In genomic region chr10:119477444-119477843, GRCh38 we compare ENCODE assay signal across 10 cellular contexts.
DNase-seq lines count a peak whose midpoint lies in the region; ATAC-seq and TF ChIP-seq lines count a peak whose summit lies in the region.
"Had no signal": no experiment of that assay in that cellular context is flagged by ENCODE, and none has a peak within 500 bp of the region (broad histone marks: within the 10 kb centered on the region; RNA-seq: fewer than 3 reads in every experiment).

No MANE protein-coding gene starts in this region.

- H3K9me3 ChIP-seq in transverse colon, result no peaks in the 10 kb centered on the region

- POLR2A ChIA-PET in activated B cell treated with CpG ODN at 0.5 μM for 24 hours (lab: Charles Lee), result interaction anchor here (0.6 to 2.6 kb wide), 15 partner anchors 8 to 270 kb away, joined by 3 to 22 read pairs (median 10); partner anchors contain the start of gene GRK5

- DNase-seq in GM20000 (ENCODE audit: low spot score), result peak; percentile 42
- no peak for DNase-seq in activated B cell treated with CpG ODN at 0.5 μM for 24 hours
- DNase-seq in NK-92 (lab: John Stamatoyannopoulos, UW; ENCODE audit: unreplicated experiment), result no peak
- DNase-seq in globus pallidus (ENCODE audit: low spot score), result no peak
- no peak for DNase-seq in transverse colon
- no peak for DNase-seq in stimulated activated CD4-positive, alpha-beta T cell treated with anti-CD3 and anti-CD28 coated beads, Interleukin-12 subunit alpha, Interleukin-12 subunit beta, amount 100 ng/mL, for 4 hours
- DNase-seq: NCI-H1436, SHP77 had no signal

- no peaks in the 10 kb centered on the region for H3K36me3 Mint-ChIP-seq in activated B cell treated with CpG ODN at 0.5 μM for 24 hours (ENCODE audit: low read depth)

- H3K4me3 Mint-ChIP-seq in activated B cell treated with CpG ODN at 0.5 μM for 24 hours, result peak overlapping the region; percentile 68

- TF ChIP-seq CTCF in GM20000 (IDR thresholded peaks at IDR 0.05; ENCODE audit: extremely low read depth, missing control alignments) (no peak), activated B cell treated with CpG ODN at 0.5 μM for 24 hours (IDR thresholded peaks at IDR 0.05) (no peak), transverse colon (IDR thresholded peaks at IDR 0.05) (no peak)

- H3K4me1 Mint-ChIP-seq in activated B cell treated with CpG ODN at 0.5 μM for 24 hours, result peaks cover 40% of the 10 kb centered on the region

- peak overlapping the region; percentile 93 for H3K27ac Mint-ChIP-seq in activated B cell treated with CpG ODN at 0.5 μM for 24 hours

- no peaks in the 10 kb centered on the region for H3K36me3 ChIP-seq in transverse colon

- TF ChIP-seq EP300 in transverse colon (IDR thresholded peaks at IDR 0.05; ENCODE audit: low read depth), result no peak

- TF ChIP-seq POLR2A in transverse colon (IDR thresholded peaks at IDR 0.05), result no peak

- H3K27me3 Mint-ChIP-seq in activated B cell treated with CpG ODN at 0.5 μM for 24 hours, result no peaks in the 10 kb centered on the region

- CTCF ChIA-PET in activated B cell treated with CpG ODN at 0.5 μM for 24 hours (lab: Charles Lee), result interaction anchor here (1.5 to 3.4 kb wide), 6 partner anchors 11 to 34 kb away, joined by 5 to 20 read pairs (median 7); no protein-coding TSS in a partner anchor

- peak; percentile 67 for ATAC-seq in GM18511 (IDR thresholded peaks at IDR 0.05; ENCODE audit: unreplicated experiment)
- ATAC-seq in HG03045 (IDR thresholded peaks at IDR 0.05; ENCODE audit: unreplicated experiment), result peak; percentile 62
- peak; percentile 43 for ATAC-seq in activated B cell treated with CpG ODN at 0.5 μM for 24 hours (ENCODE audit: low read depth)

- no peak overlapping the region for H3K27ac ChIP-seq in transverse colon

- peaks cover 2% of the 10 kb centered on the region for H3K9me3 Mint-ChIP-seq in activated B cell treated with CpG ODN at 0.5 μM for 24 hours

- intact Hi-C loops in activated B cell treated with CpG ODN at 0.5 μM for 24 hours (cut with micrococcal nuclease), result loop anchor here (1.0 to 5.0 kb wide), 2 partner anchors 10 to 395 kb away; partner anchors contain the start of gene EIF3A
- intact Hi-C loops in transverse colon (cut with DNase I; ENCODE audit: low total_unique reads), result no loop called here

- no peaks in the 10 kb centered on the region for H3K27me3 ChIP-seq in transverse colon

- H3K4me1 ChIP-seq in transverse colon, result no peaks in the 10 kb centered on the region

- in situ Hi-C loops in transverse colon (cut with MboI; ENCODE audit: low pct_ligation_motif_present in 1 of 4, low pct_unique_long_range_greater_than_20kb in 1 of 4, low sequenced_read_pairs in 3 of 4), result no loop called here

- WGBS in transverse colon (ENCODE audit: low coverage in 1 of 2), 2 donors, result 72 to 86% methylated on average over 1 to 3 of the region's 3 CpGs

- no peak overlapping the region for H3K4me3 ChIP-seq in transverse colon
